ENCODE assay signal across 8 cellular contexts in the genomic region with DNA sequence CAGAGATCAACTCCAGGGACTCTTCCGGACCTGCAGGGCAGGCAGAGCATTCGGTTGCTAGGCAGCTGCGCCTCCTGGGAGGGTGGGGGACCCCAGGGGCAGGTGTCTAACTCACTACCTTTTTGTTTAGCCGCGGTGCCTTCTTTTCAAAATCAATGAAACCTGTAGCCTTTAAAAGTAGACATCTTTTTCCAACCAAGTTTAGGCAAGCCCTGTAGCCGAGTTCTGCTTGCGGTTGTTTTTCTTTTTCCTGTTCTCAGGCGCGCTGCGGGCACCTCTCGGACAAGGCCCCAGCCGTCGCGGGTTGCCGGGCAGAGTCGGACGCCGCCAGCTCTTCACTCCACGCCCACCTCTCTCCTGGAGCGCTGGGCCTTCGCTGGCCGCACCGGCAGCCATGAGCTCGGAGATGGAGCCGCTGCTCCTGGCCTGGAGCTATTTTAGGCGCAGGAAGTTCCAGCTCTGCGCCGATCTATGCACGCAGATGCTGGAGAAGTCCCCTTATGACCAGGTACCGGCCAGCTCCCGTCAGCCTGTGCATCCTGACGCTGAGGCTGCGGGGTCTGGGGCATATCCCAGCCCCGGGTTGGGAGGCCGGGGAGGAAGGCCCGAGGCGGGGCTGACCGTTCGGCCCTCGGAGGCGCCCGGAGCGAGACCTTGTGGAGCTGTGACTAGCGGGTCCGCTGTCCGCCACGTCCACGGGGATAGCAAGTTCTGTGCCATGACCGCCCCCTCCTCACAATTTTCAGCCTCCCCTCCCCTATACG. TPM values are rescaled to one million over a fixed set of nuclear protein-coding genes. Genes with fewer than 3 reads are reported as not detected.
DNase-seq lines count a peak whose midpoint lies in the region; ATAC-seq, FAIRE-seq and TF ChIP-seq lines count a peak whose summit lies in the region.

A gene (plus strand): TSS at position 338 of the 764 bp plus-strand sequence. CDS start 57 bp downstream, at position 395.

- WGBS in pancreas, 2 donors = 1% methylated on average over 49 to 50 of the region's 50 CpGs
- 0% methylated on average over 38 to 39 of the region's 50 CpGs for WGBS in thyroid gland, 2 donors

- peak; percentile 26 for FAIRE-seq in pancreas (lab: Jason Lieb, UNC)

- peak within 1 kb of the TSS; percentile 96 for H3K27ac ChIP-seq in cardiac muscle cell
- H3K27ac ChIP-seq in pancreas = peak within 1 kb of the TSS; percentile 86 to 96 (median 92)
- H3K27ac ChIP-seq in thyroid gland = peak within 1 kb of the TSS; percentile 83 to 90 (median 85)

- H3K27me3 ChIP-seq in adipocyte (replicated peaks; ENCODE audit: control insufficient read depth, insufficient read depth, low read length) (no peaks in the 10 kb centered on the region), cardiac muscle cell (no peaks in the 10 kb centered on the region), pancreas (no peaks in the 10 kb centered on the region), thyroid gland (no peaks in the 10 kb centered on the region)

- H3K4me3 ChIP-seq in GM12875 (ENCODE audit: low read depth, low read length) (peak within 1 kb of the TSS; percentile 82), adipocyte (ENCODE audit: low read length) (peak within 1 kb of the TSS; percentile 87), cardiac muscle cell (peak within 1 kb of the TSS; percentile 73), pancreas (peak within 1 kb of the TSS; percentile 42 to 82 (median 63)), thyroid gland (replicated peaks in 1 of 3) (peak within 1 kb of the TSS; percentile 69 to 83 (median 77))

- TF ChIP-seq POLR2A in thyroid gland (IDR thresholded peaks at IDR 0.05) = peak in 1 of 2 donors; percentile 86

- H3K9ac ChIP-seq in adipocyte (ENCODE audit: low read length) = peak within 1 kb of the TSS; percentile 90

- no peaks in the 10 kb centered on the region for H3K36me3 ChIP-seq in adipocyte (ENCODE audit: control insufficient read depth, insufficient read depth, low read length, severe bottlenecking)
- H3K36me3 ChIP-seq in cardiac muscle cell = no peaks in the 10 kb centered on the region
- no peaks in the 10 kb centered on the region for H3K36me3 ChIP-seq in pancreas
- no peaks in the 10 kb centered on the region for H3K36me3 ChIP-seq in thyroid gland

- ATAC-seq in HG02763 (IDR thresholded peaks at IDR 0.05; ENCODE audit: unreplicated experiment) = peak; percentile 99
- peak; percentile 99 to 100 (median 99) for ATAC-seq in pancreas

- H3K9me3 ChIP-seq in adipocyte (ENCODE audit: control insufficient read depth, low read length) (no peaks in the 10 kb centered on the region), cardiac muscle cell (ENCODE audit: low read depth) (no peaks in the 10 kb centered on the region), pancreas (no peaks in the 10 kb centered on the region), thyroid gland (no peaks in the 10 kb centered on the region)

- peaks cover 29% of the 10 kb centered on the region for H3K4me1 ChIP-seq in adipocyte (ENCODE audit: control insufficient read depth, insufficient read depth, low read length)
- peaks cover 4% of the 10 kb centered on the region for H3K4me1 ChIP-seq in cardiac muscle cell (ENCODE audit: low read depth)
- peaks cover 0 to 18% (median 4%) of the 10 kb centered on the region in 3 donors for H3K4me1 ChIP-seq in pancreas
- peaks cover 8 to 10% of the 10 kb centered on the region in 2 donors for H3K4me1 ChIP-seq in thyroid gland

- peak; percentile 95 for DNase-seq in NCI-H1417 treated with DMSO at 0.1 percent for 48 hours (lab: John Stamatoyannopoulos, UW)
- DNase-seq in SW 1271 (lab: John Stamatoyannopoulos, UW) = peak; percentile 73 to 93
- DNase-seq in adipocyte (ENCODE audit: low read depth) = peak; percentile 96
- DNase-seq in cardiac muscle cell (ENCODE audit: low read depth in 1 of 2, low spot score in 1 of 2) = peak; percentile 94 to 95
- peak; percentile 81 to 93 (median 88) for DNase-seq in pancreas
- peak; percentile 86 to 89 for DNase-seq in thyroid gland

- intact Hi-C loops in pancreas (cut with DNase I) (no loop called here), thyroid gland (cut with DNase I) (no loop called here)

- TF ChIP-seq CTCF in GM12875 (IDR thresholded peaks at IDR 0.05; ENCODE audit: borderline replicate concordance, insufficient read depth, low read depth, low read length) (no peak), cardiac muscle cell (IDR thresholded peaks at IDR 0.05; ENCODE audit: low read depth, low read length) (no peak), pancreas (IDR thresholded peaks at IDR 0.05) (no peak), thyroid gland (IDR thresholded peaks at IDR 0.05) (peak in 1 of 6 experiments; percentile 7)

RNA-seq across cellular contexts. Expression of the gene that starts here (rescaled TPM):
- 22.6 and 40.6 TPM in 2 replicates for total RNA-seq in cardiac muscle cell
- polyA plus RNA-seq in cardiac muscle cell = 29.3 and 29.8 TPM in 2 replicates
- 10 to 100 TPM in 2 of 6 donors, 1 to 10 TPM in 4; 5.9 to 12.7 (median 8.7) TPM for total RNA-seq in pancreas
- 10 to 100 TPM; 10.8 to 35.9 TPM for polyA plus RNA-seq in pancreas
- 100 to 1,000 TPM in 1 of 4 donors, 10 to 100 TPM in 3; 51.4 to 118 (median 68.0) TPM for total RNA-seq in thyroid gland

Comparison
In these comparisons a context has a peak if more than half of its experiments do, and no peak if none do; other contexts are left out.
1. Peak in every context shown above with its lines: DNase-seq, ATAC-seq, H3K4me3 ChIP-seq and H3K27ac ChIP-seq.